Comparison of ENCODE assay signal across 29 cellular contexts in genomic region chr6:163173741-163174140, GRCh38.
"Had no signal": no experiment of that assay in that cellular context is flagged by ENCODE, and none has a peak within 500 bp of the region (broad histone marks: within the 10 kb centered on the region; RNA-seq: fewer than 3 reads in every experiment).

No MANE protein-coding gene starts in this region.

- H3K9me3 ChIP-seq: left lung, pancreas, prostate gland, testis, thyroid gland, transverse colon, upper lobe of right lung had no signal

- H3K27ac ChIP-seq: left lung, lower lobe of right lung, neural progenitor cell, pancreas, prostate gland, skin epidermis, stomach, testis, thyroid gland, transverse colon, upper lobe of right lung had no signal

- H3K36me3 ChIP-seq: left lung, lower lobe of right lung, neural progenitor cell, pancreas, prostate gland, stomach, thyroid gland, transverse colon, upper lobe of right lung had no signal

- H2AFZ ChIP-seq: neural progenitor cell had no signal

- H3K27me3 ChIP-seq: left lung, neural progenitor cell, pancreas, stomach, testis, thyroid gland, transverse colon, upper lobe of right lung had no signal

- H3K4me1 ChIP-seq: left lung, lower lobe of right lung, prostate gland, stomach, testis, transverse colon, upper lobe of right lung had no signal

- H3K9ac ChIP-seq: neural progenitor cell had no signal

- H3K4me3 ChIP-seq: left lung, lower lobe of right lung, neural progenitor cell, pancreas, prostate gland, skin epidermis, stomach, testis, thyroid gland, transverse colon, upper lobe of right lung had no signal

- DNase-seq: hypothalamus; immature natural killer cell; kidney; left colon; left lung; lower lobe of right lung; mesendoderm; naive B cell; natural killer cell; nephron progenitor cell; pancreas; posterior cingulate gyrus; retina; right cardiac atrium; stimulated activated CD4-positive, alpha-beta T cell treated with anti-CD3 and anti-CD28 coated beads, Interleukin-12 subunit alpha, Interleukin-12 subunit beta, amount 100 ng/mL, for 4 hours; stimulated activated CD4-positive, alpha-beta T cell treated with anti-CD3 and anti-CD28 coated beads, Interleukin-15, amount 100 ng/mL, for 24 hours; stimulated activated CD4-positive, alpha-beta T cell treated with anti-CD3 and anti-CD28 coated beads, Interleukin-2, amount 100 ng/mL, for 24 hours; stimulated activated CD4-positive, alpha-beta T cell treated with anti-CD3 and anti-CD28 coated beads, Interleukin-4, amount 100 ng/mL, for 1 hour; stimulated activated naive B cell treated with anti-CD40 and anti-IgM and Interleukin-4, amounts not matched to agents 10 μg/mL and 1 μg/mL and 100 μg/mL, for 72 hours; stimulated activated naive CD8-positive, alpha-beta T cell treated with anti-CD3 and anti-CD28 coated beads, Interleukin-15, Interleukin-2, amounts not matched to agents 100 U/mL and 50 U/mL, for 24 hours; stomach; testis; thyroid gland; transverse colon; upper lobe of right lung had no signal

- H3K4me2 ChIP-seq: neural progenitor cell had no signal

- ATAC-seq: left colon; left lung; lower lobe of right lung; natural killer cell; pancreas; right cardiac atrium; sciatic nerve; stimulated activated naive B cell treated with anti-CD40 and anti-IgM and Interleukin-4, amounts not matched to agents 10 μg/mL and 1 μg/mL and 100 μg/mL, for 72 hours; stimulated activated naive CD8-positive, alpha-beta T cell treated with anti-CD3 and anti-CD28 coated beads, Interleukin-15, Interleukin-2, amounts not matched to agents 100 U/mL and 50 U/mL, for 24 hours; upper lobe of right lung had no signal
